23 cellular contexts compared by ENCODE assay signal in the genomic region with DNA sequence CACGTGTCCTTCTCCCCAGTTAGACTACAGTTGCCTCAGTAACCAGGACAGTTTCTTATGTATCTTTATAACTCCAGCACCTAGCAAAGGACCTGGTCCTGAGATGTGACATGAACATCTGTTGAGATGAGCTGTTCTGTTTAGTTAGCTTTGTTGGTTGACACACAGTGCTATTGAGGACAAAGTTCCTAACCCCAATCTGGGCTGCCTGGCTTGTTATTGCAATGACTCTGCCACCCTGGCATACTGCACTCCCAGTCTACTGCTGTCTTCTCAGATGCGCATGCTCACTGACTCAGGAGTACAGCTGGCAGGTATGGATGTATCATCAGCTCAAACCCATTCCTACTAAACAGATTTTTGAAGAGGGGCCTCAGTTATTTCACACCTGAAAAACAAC. TPM values are rescaled to one million over a fixed set of nuclear protein-coding genes. Genes with fewer than 3 reads are reported as not detected.
"Had no signal": no experiment of that assay in that cellular context is flagged by ENCODE, and none has a peak within 500 bp of the region (broad histone marks: within the 10 kb centered on the region; RNA-seq: fewer than 3 reads in every experiment).

No MANE protein-coding gene starts in this region.

- H3K27ac Mint-ChIP-seq: activated CD8-positive, alpha-beta T cell treated with anti-CD3 and anti-CD28 coated beads, Interleukin-2, amount 10 ng/mL, durations not matched to agents 7 days and 5 days; activated naive CD8-positive, alpha-beta T cell treated with anti-CD3 and anti-CD28 coated beads, Interleukin-2, amount 10 ng/mL, durations not matched to agents 7 days and 5 days; T-helper 2 cell treated with Interferon-gamma antibody and Interleukin-4, amounts not matched to agents 5 μg/mL and 100 μg/mL, for 36 hours had no signal

- H3K9me3 ChIP-seq: adrenal gland, Peyer's patch, SJSA1 had no signal

- H3K4me3 ChIP-seq: adrenal gland, Peyer's patch, SJSA1 had no signal

- H3K27ac ChIP-seq: adrenal gland, Peyer's patch, SJSA1 had no signal

- H3K27me3 ChIP-seq: adrenal gland, Peyer's patch, SJSA1 had no signal

- H3K9me3 Mint-ChIP-seq: activated naive CD8-positive, alpha-beta T cell treated with anti-CD3 and anti-CD28 coated beads, Interleukin-2, amount 10 ng/mL, durations not matched to agents 7 days and 5 days; T-helper 2 cell treated with Interferon-gamma antibody and Interleukin-4, amounts not matched to agents 5 μg/mL and 100 μg/mL, for 36 hours had no signal

- H3K27me3 Mint-ChIP-seq: activated naive CD8-positive, alpha-beta T cell treated with anti-CD3 and anti-CD28 coated beads, Interleukin-2, amount 10 ng/mL, durations not matched to agents 7 days and 5 days had no signal

- H3K4me1 ChIP-seq: Peyer's patch, SJSA1 had no signal

- ATAC-seq: activated CD4-positive, CD25-positive, alpha-beta regulatory T cell treated with anti-CD3 and anti-CD28 coated beads, Interleukin-2, amount 50 U/mL, for 24 hours; activated CD8-positive, alpha-beta T cell treated with anti-CD3 and anti-CD28 coated beads, Interleukin-2, amount 10 ng/mL, durations not matched to agents 7 days and 5 days; SK-N-SH treated with all-trans-retinoic acid at 6 μM for 48 hours had no signal

- DNase-seq: activated CD4-positive, alpha-beta T cell treated with anti-CD3 and anti-CD28 coated beads for 48 hours; activated CD4-positive, alpha-beta T cell treated with anti-CD3 and anti-CD28 coated beads, Interleukin-2, amount 50 U/mL, for 4 hours; activated CD8-positive, alpha-beta memory T cell treated with anti-CD3 and anti-CD28 coated beads, Interleukin-2, amount 50 U/mL, for 48 hours; activated CD8-positive, alpha-beta T cell treated with anti-CD3 and anti-CD28 coated beads, Interleukin-2, amount 10 ng/mL, durations not matched to agents 7 days and 5 days; activated naive CD4-positive, alpha-beta T cell treated with anti-CD3 and anti-CD28 coated beads, Interleukin-2, amount 50 U/mL, for 16 hours; activated naive CD8-positive, alpha-beta T cell treated with anti-CD3 and anti-CD28 coated beads, Interleukin-2, amount 10 ng/mL, durations not matched to agents 7 days and 5 days; activated T-cell treated with anti-CD3 and anti-CD28 coated beads, Interleukin-2, amount 50 U/mL, for 1 hour; adrenal gland; anterior cingulate cortex; MM.1S; NCI-H1105; NCI-H1436; NCI-H1694 treated with DMSO at 0.1 percent for 48 hours; NCI-H2081; NCI-H524; Peyer's patch; Right ventricle myocardium superior; SW 1271 had no signal

- H3K4me3 Mint-ChIP-seq: activated CD8-positive, alpha-beta T cell treated with anti-CD3 and anti-CD28 coated beads, Interleukin-2, amount 10 ng/mL, durations not matched to agents 7 days and 5 days; activated naive CD8-positive, alpha-beta T cell treated with anti-CD3 and anti-CD28 coated beads, Interleukin-2, amount 10 ng/mL, durations not matched to agents 7 days and 5 days; T-helper 2 cell treated with Interferon-gamma antibody and Interleukin-4, amounts not matched to agents 5 μg/mL and 100 μg/mL, for 36 hours had no signal

- H3K36me3 ChIP-seq: adrenal gland, Peyer's patch had no signal

RNA-seq across cellular contexts. Expression of a gene that starts 52.6 kb away (rescaled TPM):
- total RNA-seq: activated CD8-positive, alpha-beta T cell treated with anti-CD3 and anti-CD28 coated beads, Interleukin-2, amount 10 ng/mL, durations not matched to agents 7 days and 5 days; activated naive CD8-positive, alpha-beta T cell treated with anti-CD3 and anti-CD28 coated beads, Interleukin-2, amount 10 ng/mL, durations not matched to agents 7 days and 5 days; SJSA1; T-helper 1 cell treated with Interleukin-12 subunit alpha and Interleukin-12 subunit beta and Interleukin-4 antibody, amounts not matched to agents 30 ng/mL and 1 ng/mL, for 36 hours had no signal
